8 cellular contexts compared by ENCODE assay signal in the genomic region with DNA sequence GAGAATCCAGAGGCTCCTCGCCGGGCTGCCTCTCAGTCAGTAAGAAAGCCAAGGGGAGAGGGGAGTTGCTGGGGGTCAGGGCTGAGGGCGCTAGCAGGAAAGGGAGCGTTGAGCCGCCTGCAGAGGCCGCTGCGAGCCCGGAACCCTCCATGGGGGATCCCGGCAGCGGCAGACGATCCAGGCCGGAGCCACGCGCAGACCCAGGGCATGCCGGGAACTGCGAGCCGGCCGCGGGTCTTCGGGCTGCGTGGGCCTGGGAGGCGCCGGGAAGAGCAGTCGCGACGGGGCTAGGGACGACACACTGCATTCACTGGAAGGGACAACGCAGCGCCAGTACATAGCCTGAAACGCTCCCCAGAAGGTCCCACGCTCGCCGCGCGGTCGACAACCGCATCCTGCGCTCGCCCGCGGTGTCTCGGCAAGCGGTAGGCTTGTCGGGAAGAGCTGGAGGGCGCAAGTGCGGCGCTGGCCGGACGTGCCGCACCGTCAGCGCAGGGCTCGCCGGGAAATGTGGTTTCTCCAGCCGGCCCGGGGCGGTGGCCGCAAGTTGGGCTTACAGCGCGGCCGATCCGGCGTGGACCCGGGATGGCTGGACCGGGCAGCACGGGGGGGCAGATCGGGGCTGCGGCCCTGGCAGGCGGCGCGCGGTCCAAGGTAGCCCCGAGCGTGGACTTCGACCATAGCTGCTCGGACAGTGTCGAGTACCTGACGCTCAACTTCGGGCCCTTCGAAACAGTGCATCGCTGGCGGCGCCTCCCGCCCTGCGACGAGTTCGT. TPM values are rescaled to one million over a fixed set of nuclear protein-coding genes. Genes with fewer than 3 reads are reported as not detected.
DNase-seq lines count a peak whose midpoint lies in the region; ATAC-seq, FAIRE-seq and TF ChIP-seq lines count a peak whose summit lies in the region.

TSS of gene LZTR1 (plus strand) at position 511 of the 776 bp plus-strand sequence. CDS start at position 586, 75 bp downstream.

- DNase-seq in NK-92 treated with Interleukin-12 subunit alpha and Interleukin-12 subunit beta, amount 100 ng/mL, for 24 hours (lab: John Stamatoyannopoulos, UW) = peak; percentile 61
- DNase-seq in NK-92 (lab: John Stamatoyannopoulos, UW; ENCODE audit: unreplicated experiment) = no peak
- DNase-seq in NCI-H1930 (lab: John Stamatoyannopoulos, UW) = peak; percentile 66
- DNase-seq in WERI-Rb-1 = peak; percentile 87
- peak; percentile 60 to 76 for DNase-seq in breast epithelium (ENCODE audit: low spot score in 2 of 2)
- DNase-seq in iPS-NIHi11 (ENCODE audit: low spot score) = peak; percentile 90
- DNase-seq in small intestine = peak; percentile 84

- TF ChIP-seq CTCF in WERI-Rb-1 (IDR thresholded peaks at IDR 0.05; ENCODE audit: low read depth, low read length) (peak; percentile 84), breast epithelium (IDR thresholded peaks at IDR 0.05) (peak in 2 of 3 donors; percentile 24 to 35)

- H3K36me3 ChIP-seq in WERI-Rb-1 = peaks cover 15% of the 10 kb centered on the region
- H3K36me3 ChIP-seq in breast epithelium = no peaks in the 10 kb centered on the region
- no peaks in the 10 kb centered on the region for H3K36me3 ChIP-seq in small intestine (ENCODE audit: control insufficient read depth in 2 of 2, insufficient read depth in 2 of 2, low read length in 2 of 2)

- H3K4me3 ChIP-seq in WERI-Rb-1 (ENCODE audit: low read depth, low read length) (peak within 1 kb of the TSS; percentile 85), breast epithelium (peak within 1 kb of the TSS; percentile 85 to 92 (median 86)), small intestine (ENCODE audit: low read depth in 1 of 2, low read length in 2 of 2) (peak within 1 kb of the TSS; percentile 60 to 75)

- H3K4me1 ChIP-seq in breast epithelium = peaks cover 4 to 21% of the 10 kb centered on the region in 2 donors
- H3K4me1 ChIP-seq in small intestine (ENCODE audit: control insufficient read depth in 2 of 2, insufficient read depth in 1 of 2, low read depth in 1 of 2, low read length in 1 of 2) = no peaks in the 10 kb centered on the region

- peak; percentile 70 for ATAC-seq in HG02870 (IDR thresholded peaks at IDR 0.05; ENCODE audit: unreplicated experiment)

- peak; percentile 85 for TF ChIP-seq POLR2A in breast epithelium (IDR thresholded peaks at IDR 0.05)

- no peak for FAIRE-seq in small intestine (lab: Jason Lieb, UNC)

- H3K27me3 ChIP-seq in WERI-Rb-1 (ENCODE audit: insufficient read depth, low read depth, severe bottlenecking) = no peaks in the 10 kb centered on the region
- H3K27me3 ChIP-seq in breast epithelium = no peaks in the 10 kb centered on the region
- no peaks in the 10 kb centered on the region for H3K27me3 ChIP-seq in small intestine (ENCODE audit: control insufficient read depth in 2 of 2, insufficient read depth in 2 of 2, low read length in 2 of 2)

- H3K9me3 ChIP-seq in WERI-Rb-1 (ENCODE audit: severe bottlenecking) = no peaks in the 10 kb centered on the region
- no peaks in the 10 kb centered on the region for H3K9me3 ChIP-seq in breast epithelium
- no peaks in the 10 kb centered on the region for H3K9me3 ChIP-seq in small intestine (ENCODE audit: control insufficient read depth, low read depth)

- intact Hi-C loops in breast epithelium (cut with DNase I; ENCODE audit: low total_unique reads) = no loop called here

- H3K27ac ChIP-seq in WERI-Rb-1 (peak within 1 kb of the TSS; percentile 99), breast epithelium (peak within 1 kb of the TSS; percentile 92), small intestine (ENCODE audit: low read depth in 1 of 2, low read length in 1 of 2) (peak within 1 kb of the TSS; percentile 85 to 95)

- 0 to 1% (median 0%) methylated on average over 76 to 87 of the region's 87 CpGs for WGBS in small intestine, 3 donors

RNA-seq across cellular contexts. Expression of gene LZTR1, which starts in this region (rescaled TPM):
- total RNA-seq in breast epithelium = 10 to 100 TPM; 37.6 to 59.0 (median 46.2) TPM
- 10 to 100 TPM; 22.7 to 38.0 (median 26.8) TPM for polyA plus RNA-seq in small intestine
